ENCODE assay signal across 7 cellular contexts in genomic region chr15:41936649-41937567, GRCh38. TPM values are rescaled to one million over a fixed set of nuclear protein-coding genes. Genes with fewer than 3 reads are reported as not detected.
DNase-seq lines count a peak whose midpoint lies in the region; ATAC-seq, FAIRE-seq and TF ChIP-seq lines count a peak whose summit lies in the region.

No MANE protein-coding gene starts in this region.

- H3K27me3 Mint-ChIP-seq in activated T-helper 1 cell treated with anti-CD3 and anti-CD28 coated beads, Interleukin-12 subunit alpha, Interleukin-12 subunit beta, Interleukin-2, Interleukin-4 antibody, amounts not matched to agents 30 ng/mL and 10 ng/mL and 1 ng/mL, durations not matched to agents 14 hours and 24 hours and 36 hours (ENCODE audit: insufficient read depth), result no peaks in the 10 kb centered on the region

- intact Hi-C loops in activated T-helper 1 cell treated with anti-CD3 and anti-CD28 coated beads, Interleukin-12 subunit alpha, Interleukin-12 subunit beta, Interleukin-2, Interleukin-4 antibody, amounts not matched to agents 30 ng/mL and 10 ng/mL and 1 ng/mL, durations not matched to agents 14 hours and 24 hours and 36 hours (cut with micrococcal nuclease), result loop anchor here (1.0 to 10.0 kb wide), 5 partner anchors 20 to 442 kb away; partner anchors contain the start of genes GANC, ITPKA and TMEM87A
- intact Hi-C loops in kidney (cut with DNase I), result no loop called here

- H3K27ac Mint-ChIP-seq in activated T-helper 1 cell treated with anti-CD3 and anti-CD28 coated beads, Interleukin-12 subunit alpha, Interleukin-12 subunit beta, Interleukin-2, Interleukin-4 antibody, amounts not matched to agents 30 ng/mL and 10 ng/mL and 1 ng/mL, durations not matched to agents 14 hours and 24 hours and 36 hours, result peak overlapping the region; percentile 100

- ATAC-seq in GM21381 (IDR thresholded peaks at IDR 0.05; ENCODE audit: unreplicated experiment), result no peak
- ATAC-seq in HG03039 (IDR thresholded peaks at IDR 0.05; ENCODE audit: unreplicated experiment), result no peak

- peak overlapping the region; percentile 49 to 68 for H3K27ac ChIP-seq in kidney (ENCODE audit: low read depth in 2 of 2, low read length in 2 of 2)

- peaks cover 0 to 4% of the 10 kb centered on the region in 2 donors for H3K36me3 ChIP-seq in kidney (ENCODE audit: control insufficient read depth in 1 of 2, insufficient read depth in 2 of 2, low read length in 2 of 2)

- TF ChIP-seq CTCF in kidney (IDR thresholded peaks at IDR 0.05; ENCODE audit: borderline replicate concordance, extremely low read depth, insufficient read depth), result no peak

- H3K4me1 Mint-ChIP-seq in activated T-helper 1 cell treated with anti-CD3 and anti-CD28 coated beads, Interleukin-12 subunit alpha, Interleukin-12 subunit beta, Interleukin-2, Interleukin-4 antibody, amounts not matched to agents 30 ng/mL and 10 ng/mL and 1 ng/mL, durations not matched to agents 14 hours and 24 hours and 36 hours (ENCODE audit: low read depth), result peaks cover 78% of the 10 kb centered on the region

- no peaks in the 10 kb centered on the region for H3K9me3 ChIP-seq in kidney (ENCODE audit: control insufficient read depth in 1 of 2, low read length in 2 of 2)

- no peak overlapping the region for H3K9ac ChIP-seq in kidney (ENCODE audit: low read length in 2 of 2)

- H3K4me3 ChIP-seq in kidney (ENCODE audit: low read length in 2 of 2), result no peak overlapping the region

- peak; percentile 78 for DNase-seq in activated T-helper 1 cell treated with anti-CD3 and anti-CD28 coated beads, Interleukin-12 subunit alpha, Interleukin-12 subunit beta, Interleukin-2, Interleukin-4 antibody, amounts not matched to agents 30 ng/mL and 10 ng/mL and 1 ng/mL, durations not matched to agents 14 hours and 24 hours and 36 hours (ENCODE audit: low spot score)
- DNase-seq in kidney (no peak), NCI-H1436 (lab: John Stamatoyannopoulos, UW) (no peak)
- DNase-seq in stimulated activated CD8-positive, alpha-beta memory T cell treated with anti-CD3 and anti-CD28 coated beads, Interleukin-15, amount 100 ng/mL, for 4 hours (ENCODE audit: low read depth in 2 of 2), result peak; percentile 48 to 55

- peaks cover 19% of the 10 kb centered on the region for H3K36me3 Mint-ChIP-seq in activated T-helper 1 cell treated with anti-CD3 and anti-CD28 coated beads, Interleukin-12 subunit alpha, Interleukin-12 subunit beta, Interleukin-2, Interleukin-4 antibody, amounts not matched to agents 30 ng/mL and 10 ng/mL and 1 ng/mL, durations not matched to agents 14 hours and 24 hours and 36 hours (ENCODE audit: low read depth)

- H3K9me3 Mint-ChIP-seq in activated T-helper 1 cell treated with anti-CD3 and anti-CD28 coated beads, Interleukin-12 subunit alpha, Interleukin-12 subunit beta, Interleukin-2, Interleukin-4 antibody, amounts not matched to agents 30 ng/mL and 10 ng/mL and 1 ng/mL, durations not matched to agents 14 hours and 24 hours and 36 hours, result no peaks in the 10 kb centered on the region

- peaks cover 4 to 9% of the 10 kb centered on the region in 2 donors for H3K4me1 ChIP-seq in kidney (ENCODE audit: control insufficient read depth in 1 of 2, insufficient read depth in 1 of 2, low read depth in 1 of 2, low read length in 2 of 2)

- peak overlapping the region; percentile 73 for H3K4me3 Mint-ChIP-seq in activated T-helper 1 cell treated with anti-CD3 and anti-CD28 coated beads, Interleukin-12 subunit alpha, Interleukin-12 subunit beta, Interleukin-2, Interleukin-4 antibody, amounts not matched to agents 30 ng/mL and 10 ng/mL and 1 ng/mL, durations not matched to agents 14 hours and 24 hours and 36 hours

- no peak for FAIRE-seq in kidney (lab: Jason Lieb, UNC)

TF ChIP-seq in PFSK-1, 5 proteins besides CTCF, POLR2A, EP300 and RAD21:
- TF ChIP-seq FOXP2 (optimal IDR thresholded peaks at IDR 0.05; ENCODE audit: borderline replicate concordance, extremely low read depth, extremely low read length, insufficient read depth) (peak; percentile 33), TAF1 (IDR thresholded peaks at IDR 0.05; ENCODE audit: borderline replicate concordance, insufficient read depth, low read length) (no peak), REST (IDR thresholded peaks at IDR 0.05; ENCODE audit: insufficient read depth in 1 of 2, low read depth in 2 of 2, low read length in 2 of 2) (peak in 1 of 2 experiments; percentile 17; a peak in 1 of 4 replicates), SIN3A (IDR thresholded peaks at IDR 0.05; ENCODE audit: borderline replicate concordance, insufficient read depth, low read length) (no peak), POLR2AphosphoS5 (IDR thresholded peaks at IDR 0.05; ENCODE audit: low read depth, low read length) (no peak)

RNA-seq across cellular contexts. Expression of gene EHD4, which starts 35.4 kb away (rescaled TPM):
- polyA plus RNA-seq in PFSK-1 (2012; ENCODE audit: insufficient read length, low read depth), result 3.0 TPM
- 29.5 and 30.1 TPM in 2 replicates for total RNA-seq in activated T-helper 1 cell treated with anti-CD3 and anti-CD28 coated beads, Interleukin-12 subunit alpha, Interleukin-12 subunit beta, Interleukin-2, Interleukin-4 antibody, amounts not matched to agents 30 ng/mL and 10 ng/mL and 1 ng/mL, durations not matched to agents 14 hours and 24 hours and 36 hours
- total RNA-seq in kidney, result 38.5 TPM
- polyA plus RNA-seq in kidney (ENCODE audit: insufficient read depth, low read depth, low replicate concordance), result 15.7 TPM

RNA-seq across cellular contexts. Expression of gene SPTBN5, which starts 43.1 kb away (rescaled TPM):
- polyA plus RNA-seq in PFSK-1 (2012; ENCODE audit: insufficient read length, low read depth), result 0.13 TPM
- total RNA-seq in activated T-helper 1 cell treated with anti-CD3 and anti-CD28 coated beads, Interleukin-12 subunit alpha, Interleukin-12 subunit beta, Interleukin-2, Interleukin-4 antibody, amounts not matched to agents 30 ng/mL and 10 ng/mL and 1 ng/mL, durations not matched to agents 14 hours and 24 hours and 36 hours, result 1.2 and 1.9 TPM in 2 replicates
- 1.2 TPM for total RNA-seq in kidney
- 2.6 TPM for polyA plus RNA-seq in kidney (ENCODE audit: insufficient read depth, low read depth, low replicate concordance)

Comparison
In these comparisons a context has a peak if more than half of its experiments do, and no peak if none do; other contexts are left out.
1. DNase-seq: peak in activated T-helper 1 cell treated with anti-CD3 and anti-CD28 coated beads, Interleukin-12 subunit alpha, Interleukin-12 subunit beta, Interleukin-2, Interleukin-4 antibody, amounts not matched to agents 30 ng/mL and 10 ng/mL and 1 ng/mL, durations not matched to agents 14 hours and 24 hours and 36 hours (single experiment) and stimulated activated CD8-positive, alpha-beta memory T cell treated with anti-CD3 and anti-CD28 coated beads, Interleukin-15, amount 100 ng/mL, for 4 hours (2 of 2); none in kidney (single experiment) and NCI-H1436 (single experiment).